Comparison of ENCODE assay signal across 8 cellular contexts in the genomic region with DNA sequence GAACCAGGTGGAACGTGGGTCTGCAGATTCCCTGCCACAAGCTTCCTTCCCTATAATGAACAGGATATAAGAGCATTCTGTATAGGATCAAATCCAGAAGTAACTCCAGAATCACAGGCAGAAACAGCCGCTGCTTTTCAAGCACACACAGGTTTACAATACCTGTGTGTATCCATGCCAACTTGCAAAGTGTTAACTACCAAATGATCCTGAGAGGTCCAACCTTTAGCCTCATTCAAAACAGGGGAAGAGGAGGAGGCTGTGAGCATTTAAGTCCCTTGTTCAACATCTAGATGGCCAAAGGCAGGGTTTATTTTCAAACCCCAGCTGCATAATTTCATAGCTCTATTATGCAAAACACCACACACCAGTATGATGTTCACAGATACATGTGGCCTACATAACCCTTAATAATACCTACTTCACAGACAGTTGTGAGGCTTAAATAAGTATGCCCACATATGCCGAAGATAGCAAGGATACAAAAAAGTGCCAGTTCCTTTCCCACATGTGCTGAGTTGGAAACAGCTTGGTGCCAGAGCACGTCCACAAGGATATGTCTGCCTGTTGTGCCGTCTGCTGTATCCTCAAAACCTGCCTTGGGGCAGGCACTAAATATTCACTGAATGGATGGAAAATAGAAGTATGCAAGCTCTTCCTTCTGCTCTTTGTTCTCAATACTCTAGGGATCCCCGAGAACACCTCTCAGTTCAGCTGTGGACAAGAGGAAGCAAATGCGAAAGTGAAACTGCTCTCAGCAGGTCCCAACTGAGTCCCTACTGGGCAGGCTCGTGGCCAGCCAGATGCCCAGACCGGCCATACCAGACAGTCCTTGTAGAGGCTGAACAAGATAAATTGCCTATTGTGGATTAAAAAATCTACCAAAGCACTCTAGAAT.
DNase-seq lines count a peak whose midpoint lies in the region; ATAC-seq and TF ChIP-seq lines count a peak whose summit lies in the region.

No MANE protein-coding gene starts in this region.

- peak overlapping the region; percentile 75 to 96 for H3K4me3 Mint-ChIP-seq in CD14-positive monocyte

- peaks cover 10 to 20% (median 14%) of the 10 kb centered on the region in 7 donors for H3K9me3 Mint-ChIP-seq in CD14-positive monocyte

- no peaks in the 10 kb centered on the region for H3K36me3 Mint-ChIP-seq in CD14-positive monocyte

- H3K9me3 ChIP-seq in mononuclear cell (ENCODE audit: low read depth, low read length) = no peaks in the 10 kb centered on the region
- no peaks in the 10 kb centered on the region for H3K9me3 ChIP-seq in upper lobe of right lung

- peak overlapping the region in 3 of 7 donors; percentile 3 to 50 (median 22) for H3K27ac Mint-ChIP-seq in CD14-positive monocyte

- H3K4me3 ChIP-seq in epithelial cell of esophagus (ENCODE audit: low read length) (peak overlapping the region; percentile 45), mononuclear cell (ENCODE audit: low read length) (peak overlapping the region; percentile 24), upper lobe of right lung (peak overlapping the region; percentile 58)

- no peaks in the 10 kb centered on the region for H3K36me3 ChIP-seq in upper lobe of right lung

- H3K27me3 ChIP-seq in mononuclear cell (ENCODE audit: insufficient read depth, low read length) = no peaks in the 10 kb centered on the region
- H3K27me3 ChIP-seq in upper lobe of right lung = no peaks in the 10 kb centered on the region

- intact Hi-C loops in CD14-positive monocyte (cut with micrococcal nuclease) (no loop called here), upper lobe of right lung (cut with DNase I) (no loop called here)

- peak; percentile 87 for ATAC-seq in GM18909 (IDR thresholded peaks at IDR 0.05; ENCODE audit: poor library complexity, unreplicated experiment)
- ATAC-seq in HG03442 (IDR thresholded peaks at IDR 0.05; ENCODE audit: unreplicated experiment) = peak; percentile 72
- ATAC-seq in upper lobe of right lung = peak; percentile 96
- ATAC-seq in HG03521 (IDR thresholded peaks at IDR 0.05; ENCODE audit: unreplicated experiment) = no peak

- peak overlapping the region; percentile 84 for H3K27ac ChIP-seq in upper lobe of right lung

- no peak for DNase-seq in CD14-positive monocyte (ENCODE audit: low spot score)
- DNase-seq in SW 1271 (lab: John Stamatoyannopoulos, UW) = peak; percentile 4 to 41
- DNase-seq in epithelial cell of esophagus (ENCODE audit: low read depth) = peak; percentile 5
- peak; percentile 84 for DNase-seq in upper lobe of right lung

- H3K27me3 Mint-ChIP-seq in CD14-positive monocyte (ENCODE audit: low read depth in 3 of 3) = peaks cover 0 to 3% (median 2%) of the 10 kb centered on the region in 3 donors

- TF ChIP-seq CTCF in CD14-positive monocyte (IDR thresholded peaks at IDR 0.05) = no peak
- TF ChIP-seq CTCF in epithelial cell of esophagus (IDR thresholded peaks at IDR 0.05; ENCODE audit: insufficient read depth, low read depth, low read length, missing control alignments) = no peak
- TF ChIP-seq CTCF in upper lobe of right lung (IDR thresholded peaks at IDR 0.05) = no peak

- H3K4me1 ChIP-seq in mononuclear cell (ENCODE audit: insufficient read depth, low read length) = peaks cover 9% of the 10 kb centered on the region
- H3K4me1 ChIP-seq in upper lobe of right lung = peaks cover 4% of the 10 kb centered on the region

- peaks cover 11% of the 10 kb centered on the region for H3K4me1 Mint-ChIP-seq in CD14-positive monocyte
